In genomic region chr9:14747116-14747515, GRCh38 we compare ENCODE assay signal across 26 cellular contexts. TPM values are rescaled to one million over a fixed set of nuclear protein-coding genes. Genes with fewer than 3 reads are reported as not detected.
DNase-seq lines count a peak whose midpoint lies in the region; ATAC-seq and TF ChIP-seq lines count a peak whose summit lies in the region.
"Had no signal": no experiment of that assay in that cellular context is flagged by ENCODE, and none has a peak within 500 bp of the region (broad histone marks: within the 10 kb centered on the region; RNA-seq: fewer than 3 reads in every experiment).

No MANE protein-coding gene starts in this region.

- ATAC-seq in RWPE2 (ENCODE audit: low read depth) = peak; percentile 72; the same call in 2 of the 3 replicates
- ATAC-seq in activated CD4-positive, CD25-positive, alpha-beta regulatory T cell treated with anti-CD3 and anti-CD28 coated beads, Interleukin-2, amount 50 U/mL, for 24 hours = no peak
- ATAC-seq: CD8-positive, alpha-beta T cell; Panc1; Right ventricle myocardium inferior had no signal

- peak overlapping the region; percentile 100 for H2BK5ac ChIP-seq in mesendoderm (ENCODE audit: low read length)

- H3K4ac ChIP-seq in mesendoderm (ENCODE audit: low read depth, low read length) = peak overlapping the region; percentile 91

- H3K9me3 ChIP-seq in RWPE2 (ENCODE audit: severe bottlenecking) = no peaks in the 10 kb centered on the region
- H3K9me3 ChIP-seq: MG63, SJSA1 had no signal

- DNase-seq in H7 = no peak
- no peak for DNase-seq in RWPE2 (ENCODE audit: low spot score)
- peak; percentile 97 for DNase-seq in epithelial cell of esophagus (ENCODE audit: low read depth)
- DNase-seq in mesendoderm = peak; percentile 96
- no peak for DNase-seq in activated CD8-positive, alpha-beta memory T cell treated with anti-CD3 and anti-CD28 coated beads for 24 hours
- DNase-seq in NCI-H446 (lab: John Stamatoyannopoulos, UW) = no peak
- no peak for DNase-seq in globus pallidus (ENCODE audit: low spot score)
- DNase-seq: AML-193; C1 segment of cervical spinal cord; CD8-positive, alpha-beta T cell; DMS153; GDM1; Kasumi-1; MG63; NCI-H1417; NCI-H187; NCI-H2107; NCI-H2227 treated with DMSO at 0.1 percent for 48 hours; NCI-H510A treated with DMSO at 0.1 percent for 48 hours; NCI-H748 treated with DMSO at 0.1 percent for 48 hours had no signal

- H3K79me1 ChIP-seq in mesendoderm (ENCODE audit: low read length) = no peaks in the 10 kb centered on the region

- no peak overlapping the region for H2BK15ac ChIP-seq in mesendoderm (replicated peaks; ENCODE audit: low read depth)

- peaks cover 4% of the 10 kb centered on the region for H3K79me2 ChIP-seq in mesendoderm (ENCODE audit: control insufficient read depth, insufficient read depth, low read length)

- H3K36me3 ChIP-seq in H7 (replicated peaks; ENCODE audit: control insufficient read depth, insufficient read depth, low read length) (no peaks in the 10 kb centered on the region), RWPE2 (ENCODE audit: low read depth) (no peaks in the 10 kb centered on the region), mesendoderm (ENCODE audit: control insufficient read depth, insufficient read depth, low read length) (no peaks in the 10 kb centered on the region)
- H3K36me3 ChIP-seq: MG63, SJSA1 had no signal

- H3K4me1 ChIP-seq in RWPE2 (ENCODE audit: insufficient read depth, poor library complexity, severe bottlenecking) = no peaks in the 10 kb centered on the region
- H3K4me1 ChIP-seq in mesendoderm (ENCODE audit: control insufficient read depth, low read depth, low read length) = peaks cover 14% of the 10 kb centered on the region
- H3K4me1 ChIP-seq: SJSA1 had no signal

- H3K56ac ChIP-seq in mesendoderm (ENCODE audit: low read length) = peak overlapping the region; percentile 87

- peak overlapping the region; percentile 84 for H4K5ac ChIP-seq in mesendoderm (ENCODE audit: low read length)

- H4K8ac ChIP-seq in mesendoderm (ENCODE audit: low read depth, low read length) = no peak overlapping the region

- peak overlapping the region; percentile 69 for H3K9ac ChIP-seq in mesendoderm (ENCODE audit: low read length)

- peak overlapping the region; percentile 78 for H2BK120ac ChIP-seq in mesendoderm (ENCODE audit: low read depth, low read length)

- H3K27me3 ChIP-seq in H7 (ENCODE audit: control insufficient read depth, insufficient read depth, low read length) (no peaks in the 10 kb centered on the region; the same call in 1 of the 2 replicates), RWPE2 (ENCODE audit: insufficient read depth, poor library complexity, severe bottlenecking) (no peaks in the 10 kb centered on the region), mesendoderm (ENCODE audit: insufficient read depth, low read length, poor library complexity) (no peaks in the 10 kb centered on the region)
- H3K27me3 ChIP-seq: SJSA1 had no signal

- H3K27ac ChIP-seq in RWPE2 (ENCODE audit: poor library complexity, severe bottlenecking) (no peak overlapping the region), mesendoderm (ENCODE audit: low read depth, low read length) (peak overlapping the region; percentile 92)
- H3K27ac ChIP-seq: SJSA1 had no signal

- no peak overlapping the region for H3K4me2 ChIP-seq in mesendoderm (ENCODE audit: low read length)

- H3K23ac ChIP-seq in mesendoderm (ENCODE audit: low read length) = no peak overlapping the region

- no peak for TF ChIP-seq CTCF in RWPE2 (IDR thresholded peaks at IDR 0.05; ENCODE audit: poor library complexity, severe bottlenecking)
- TF ChIP-seq CTCF in epithelial cell of esophagus (IDR thresholded peaks at IDR 0.05; ENCODE audit: insufficient read depth, low read depth, low read length, missing control alignments) = no peak

- H2AK5ac ChIP-seq in mesendoderm (ENCODE audit: low read length) = peak overlapping the region; percentile 92

- H3K4me3 ChIP-seq in H7 (ENCODE audit: insufficient read depth, low read depth, low read length) (peak overlapping the region; percentile 19; the same call in 1 of the 2 replicates), RWPE2 (ENCODE audit: severe bottlenecking) (no peak overlapping the region), epithelial cell of esophagus (ENCODE audit: low read length) (no peak overlapping the region), mesendoderm (ENCODE audit: low read length) (no peak overlapping the region)
- H3K4me3 ChIP-seq: MG63, SJSA1 had no signal

- peak overlapping the region; percentile 54 for H3K18ac ChIP-seq in mesendoderm (ENCODE audit: low read length)

RNA-seq across cellular contexts. Expression of gene CER1, which starts 24.6 kb away (rescaled TPM):
- 197 and 1,033 TPM in 2 replicates for total RNA-seq in H7 (2014; rRNA removed; shearing (Covaris generic))
- polyA plus RNA-seq in mesendoderm (2013, experiment 1 of 2) = 779 TPM
- polyA plus RNA-seq in mesendoderm (2013, experiment 2 of 2) = 727 TPM
- total RNA-seq: A172; CD8-positive, alpha-beta T cell; Right ventricle myocardium inferior; SJSA1 had no signal
- polyA plus RNA-seq: AG04450 had no signal

RNA-seq across cellular contexts. Expression of gene ZDHHC21, which starts 53.9 kb away (rescaled TPM):
- total RNA-seq in H7 (2014; rRNA removed; shearing (Covaris generic)) = 3.7 and 4.1 TPM in 2 replicates
- 4.9 TPM for polyA plus RNA-seq in mesendoderm (2013, experiment 1 of 2)
- polyA plus RNA-seq in mesendoderm (2013, experiment 2 of 2) = 5.0 TPM

Comparison
In these comparisons a context has a peak if more than half of its experiments do, and no peak if none do; other contexts are left out.
1. DNase-seq: peak in epithelial cell of esophagus (single experiment) and mesendoderm (single experiment); none in H7 (single experiment), RWPE2 (single experiment), activated CD8-positive, alpha-beta memory T cell treated with anti-CD3 and anti-CD28 coated beads for 24 hours (single experiment), NCI-H446 (0 of 2) and globus pallidus (single experiment).